ENCODE assay signal across 8 cellular contexts in the genomic region with DNA sequence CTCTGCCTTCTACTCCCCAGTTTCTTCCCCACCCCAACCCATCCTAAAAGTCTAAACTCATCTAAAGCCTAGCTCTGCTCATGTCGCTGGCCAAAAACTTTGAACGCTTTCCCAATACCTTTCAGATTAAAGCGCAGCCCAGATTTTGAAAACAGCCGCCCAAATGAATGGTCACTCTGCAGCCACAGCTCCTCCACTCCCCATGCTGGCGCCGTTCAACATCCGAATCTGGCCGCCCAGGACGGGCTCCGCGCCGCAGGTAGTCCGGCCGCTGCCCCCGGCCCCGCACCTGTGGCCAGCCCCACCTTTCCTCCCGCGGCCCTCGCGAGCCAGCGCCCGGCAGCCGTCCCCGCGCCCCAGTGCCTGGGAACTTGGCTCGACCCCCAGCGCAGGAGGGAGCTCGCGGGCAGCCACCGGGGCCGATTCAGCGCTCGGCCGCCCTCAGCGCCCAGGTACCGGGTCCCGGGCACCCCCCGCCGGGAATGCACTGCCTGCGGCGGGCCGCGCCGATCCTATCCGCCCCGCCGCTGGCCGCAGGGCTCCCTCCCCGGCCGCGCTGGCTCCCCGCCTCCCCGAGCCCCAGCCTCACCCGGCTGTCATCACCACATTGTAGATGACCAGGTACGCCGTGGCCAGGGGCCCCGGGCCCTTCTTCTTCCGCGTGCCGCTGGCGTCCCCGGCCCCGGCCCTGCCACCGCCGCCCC. TPM values are rescaled to one million over a fixed set of nuclear protein-coding genes. Genes with fewer than 3 reads are reported as not detected.
A peak's percentile ranks its signal among the peaks of the same experiment; 100 is the strongest.
DNase-seq lines count a peak whose midpoint lies in the region; ATAC-seq, FAIRE-seq and TF ChIP-seq lines count a peak whose summit lies in the region.

No MANE protein-coding gene starts in this region.

- H3K9me3 ChIP-seq in K562 (replicated peaks; ENCODE audit: control insufficient read depth, insufficient read depth, low read depth, low read length): peaks cover 6% of the 10 kb centered on the region; the same call in 1 of the 2 replicates
- peaks cover 8% of the 10 kb centered on the region; the same call in 1 of the 2 replicates for H3K9me3 ChIP-seq in iPS-20b (ENCODE audit: insufficient read depth, low read depth, low read length)
- H3K9me3 ChIP-seq in spleen: peaks cover 0 to 5% (median 2%) of the 10 kb centered on the region in 8 donors

- DNase-seq in GM03348 (ENCODE audit: low spot score) (peak; percentile 67), NCI-H1930 (lab: John Stamatoyannopoulos, UW) (peak; percentile 39 to 44), K562 (ENCODE audit: extremely low read depth in 1 of 4, low spot score in 3 of 4) (peak in 3 of 4 experiments; percentile 53 to 67 (median 62)), spleen (no peak), SIG-M5 treated with dmso at 0.1 percent for 504 hours (lab: John Stamatoyannopoulos, UW; ENCODE audit: unreplicated experiment) (no peak)

- no peak for TF ChIP-seq EP300 in K562 (IDR thresholded peaks at IDR 0.05; ENCODE audit: low read length)

- H3K9ac ChIP-seq in K562 (ENCODE audit: insufficient read depth in 1 of 2, low read depth in 2 of 2, low read length in 2 of 2): peak overlapping the region; percentile 51 to 90
- H3K9ac ChIP-seq in iPS-20b (ENCODE audit: low read depth, low read length): peak overlapping the region; percentile 73; the same call in 1 of the 2 replicates

- BruUV-seq in K562 (replicated peaks; lab: Mats Ljungman, UMichigan): no TSS peak

- no peaks in the 10 kb centered on the region for H3K9me1 ChIP-seq in K562 (ENCODE audit: control insufficient read depth, insufficient read depth, low read length)

- peak overlapping the region; percentile 82 for H2AFZ ChIP-seq in K562 (ENCODE audit: low read depth, low read length)

- in situ Hi-C loops in K562 (cut with MboI): no loop called here

- H3K79me2 ChIP-seq in K562 (ENCODE audit: control insufficient read depth, insufficient read depth, low read length): peaks cover 19% of the 10 kb centered on the region

- peak overlapping the region; percentile 89 for H3K4me2 ChIP-seq in K562 (ENCODE audit: insufficient read depth, low read length)

- peak overlapping the region; percentile 85 for H3K4me3 ChIP-seq in K562
- peak overlapping the region; percentile 89 for H3K4me3 ChIP-seq in iPS-20b (ENCODE audit: low read length)
- H3K4me3 ChIP-seq in spleen: peak overlapping the region; percentile 47 to 98 (median 90)

- H4K20me1 ChIP-seq in K562 (replicated peaks; ENCODE audit: control insufficient read depth, insufficient read depth, low read length): no peaks in the 10 kb centered on the region

- 0% methylated on average over 15 of the region's 65 CpGs for WGBS in K562 (ENCODE audit: insufficient coverage, low coverage, missing lambda C conversion rate)
- WGBS in spleen, 5 donors: 0 to 1% (median 1%) methylated on average over 9 to 65 of the region's 65 CpGs

- POLR2A ChIA-PET in K562 (lab: Yijun Ruan, JAX): interaction anchor here (1.1 to 1.2 kb wide), 2 partner anchors 15 to 66 kb away, joined by 3 to 4 read pairs; no protein-coding TSS in a partner anchor

- H3K27me3 ChIP-seq in K562 (ENCODE audit: control insufficient read depth in 2 of 2, insufficient read depth in 2 of 2, low read length in 2 of 2) (no peaks in the 10 kb centered on the region), iPS-20b (ENCODE audit: insufficient read depth, low read length) (peaks cover 4% of the 10 kb centered on the region; the same call in 1 of the 2 replicates), spleen (replicated peaks in 1 of 7) (no peaks in the 10 kb centered on the region)

- TF ChIP-seq CTCF in 22Rv1 (IDR thresholded peaks at IDR 0.05) (peak; percentile 48), K562 (IDR thresholded peaks at IDR 0.05 in 2 of 3, conservative IDR thresholded peaks at IDR 0.05 in 1 of 3; ENCODE audit: insufficient read depth in 2 of 3, low read depth in 1 of 3, low read length in 3 of 3) (no peak; a peak in 1 of 6 replicates), spleen (IDR thresholded peaks at IDR 0.05 in 8 of 11, conservative IDR thresholded peaks at IDR 0.05 in 3 of 11) (peak in 1 of 11 experiments; percentile 25)

- H3K36me3 ChIP-seq in K562 (ENCODE audit: control insufficient read depth, insufficient read depth, low read length) (peaks cover 10% of the 10 kb centered on the region; the same call in 1 of the 3 replicates), iPS-20b (ENCODE audit: insufficient read depth, low read depth, low read length) (peaks cover 25% of the 10 kb centered on the region), spleen (peaks cover 0 to 27% (median 8%) of the 10 kb centered on the region in 6 donors)

- FAIRE-seq in K562 (lab: Jason Lieb, UNC): peak; percentile 6

- H3K4me1 ChIP-seq in K562 (replicated peaks in 1 of 2; ENCODE audit: control insufficient read depth in 2 of 2, insufficient read depth in 2 of 2, low read length in 2 of 2): peaks cover 4% of the 10 kb centered on the region in 2 experiments; a peak in 1 of 5 replicates
- H3K4me1 ChIP-seq in iPS-20b (ENCODE audit: insufficient read depth, low read length): no peaks in the 10 kb centered on the region; the same call in 1 of the 2 replicates
- H3K4me1 ChIP-seq in spleen: peaks cover 0 to 44% (median 31%) of the 10 kb centered on the region in 6 donors

- ATAC-seq in HG02571 (IDR thresholded peaks at IDR 0.05; ENCODE audit: unreplicated experiment) (peak; percentile 29), K562 (peak; percentile 71)

- intact Hi-C loops in K562 (cut with micrococcal nuclease) (loop anchor here (2.0 kb wide), 1 partner anchor 34 kb away; no protein-coding TSS in a partner anchor), spleen (cut with DNase I; ENCODE audit: low total_unique reads) (no loop called here)

- no peak; the same call in 1 of the 2 replicates for TF ChIP-seq POLR2A in K562 (conservative IDR thresholded peaks at IDR 0.05)
- TF ChIP-seq POLR2A in spleen (IDR thresholded peaks at IDR 0.05): no peak

- CTCF ChIA-PET in K562 (lab: Yijun Ruan, JAX; ENCODE audit: low intra/inter-chr PET ratio): no interaction called here

- H3K27ac ChIP-seq in 22Rv1: peak overlapping the region; percentile 97
- peak overlapping the region; percentile 48; the same call in 1 of the 3 replicates for H3K27ac ChIP-seq in K562 (ENCODE audit: extremely low read depth, low read depth, low read length)
- no peak overlapping the region for H3K27ac ChIP-seq in iPS-20b (ENCODE audit: low read length)
- H3K27ac ChIP-seq in spleen: peak overlapping the region; percentile 91 to 95 (median 93)

- TF ChIP-seq RAD21 in K562 (CRISPR knock-in tag; conservative IDR thresholded peaks at IDR 0.05 in 1 of 2, IDR thresholded peaks at IDR 0.05 in 1 of 2): peak in 1 of 2 experiments; percentile 16; a peak in 1 of 4 replicates

TF ChIP-seq in K562, 482 proteins besides CTCF, POLR2A, EP300 and RAD21 (continues in another document):
- no peak for TF ChIP-seq TCF3 (CRISPR knock-in tag; IDR thresholded peaks at IDR 0.05)
- TF ChIP-seq NBN (IDR thresholded peaks at IDR 0.05; ENCODE audit: low read depth): no peak
- TF ChIP-seq ARNT (IDR thresholded peaks at IDR 0.05): no peak
- 0 out of 2 replicates have a peak, but pooled peaks have one; percentile 39 for TF ChIP-seq GATAD2B (IDR thresholded peaks at IDR 0.05; ENCODE audit: borderline replicate concordance)
- no peak for TF ChIP-seq ZNF408 (CRISPR knock-in tag; IDR thresholded peaks at IDR 0.05; ENCODE audit: low read depth)
- TF ChIP-seq HNRNPUL1 (IDR thresholded peaks at IDR 0.05; ENCODE audit: low read length): no peak
- TF ChIP-seq, protein P1, sequence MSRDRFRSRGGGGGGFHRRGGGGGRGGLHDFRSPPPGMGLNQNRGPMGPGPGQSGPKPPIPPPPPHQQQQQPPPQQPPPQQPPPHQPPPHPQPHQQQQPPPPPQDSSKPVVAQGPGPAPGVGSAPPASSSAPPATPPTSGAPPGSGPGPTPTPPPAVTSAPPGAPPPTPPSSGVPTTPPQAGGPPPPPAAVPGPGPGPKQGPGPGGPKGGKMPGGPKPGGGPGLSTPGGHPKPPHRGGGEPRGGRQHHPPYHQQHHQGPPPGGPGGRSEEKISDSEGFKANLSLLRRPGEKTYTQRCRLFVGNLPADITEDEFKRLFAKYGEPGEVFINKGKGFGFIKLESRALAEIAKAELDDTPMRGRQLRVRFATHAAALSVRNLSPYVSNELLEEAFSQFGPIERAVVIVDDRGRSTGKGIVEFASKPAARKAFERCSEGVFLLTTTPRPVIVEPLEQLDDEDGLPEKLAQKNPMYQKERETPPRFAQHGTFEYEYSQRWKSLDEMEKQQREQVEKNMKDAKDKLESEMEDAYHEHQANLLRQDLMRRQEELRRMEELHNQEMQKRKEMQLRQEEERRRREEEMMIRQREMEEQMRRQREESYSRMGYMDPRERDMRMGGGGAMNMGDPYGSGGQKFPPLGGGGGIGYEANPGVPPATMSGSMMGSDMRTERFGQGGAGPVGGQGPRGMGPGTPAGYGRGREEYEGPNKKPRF (IDR thresholded peaks at IDR 0.05; ENCODE audit: low read depth, low read length): no peak
- no peak for TF ChIP-seq PCBP1 (IDR thresholded peaks at IDR 0.05; ENCODE audit: low read depth, low read length, poor library complexity, severe bottlenecking)
- TF ChIP-seq RBBP5 (IDR thresholded peaks at IDR 0.05; ENCODE audit: borderline replicate concordance, insufficient read depth, low read length, poor library complexity, severe bottlenecking): peak; percentile 50
- peak; percentile 32 for TF ChIP-seq U2AF1 (optimal IDR thresholded peaks at IDR 0.05; ENCODE audit: low read depth, low read length)

RNA-seq across cellular contexts. Expression of gene HACD2, which starts 0.4 kb away (rescaled TPM):
- 9.5 and 17.7 TPM in 2 replicates for total RNA-seq in K562 (2011; cell fraction: chromatin; rRNA removed; ENCODE audit: low replicate concordance)
- total RNA-seq in K562 (2011; cell fraction: nucleolus; rRNA removed): 5.0 and 6.0 TPM in 2 replicates
- 9.4 and 14.8 TPM in 2 replicates for total RNA-seq in K562 (2011; cell fraction: nucleoplasm; rRNA removed)
- total RNA-seq in K562 (2014; rRNA removed) (1.3 and 2.8 TPM in 2 replicates), K562 (2014; rRNA removed; fragmentation: Illumina TruSeq; extraction: Trizol) (4.0 and 4.6 TPM in 2 replicates), K562 (2015; rRNA removed; fragmentation: Illumina TruSeq; extraction: Trizol) (3.0 and 4.2 TPM in 2 replicates), K562 (2021) (3.7 and 4.9 TPM in 2 replicates), spleen (10 to 100 TPM; 16.6 to 26.6 (median 21.4) TPM)
- polyA plus RNA-seq in K562 (2011; rRNA removed) (10.5 TPM in 2 replicates), K562 (2014; fragmentation: Illumina TruSeq; extraction: Trizol) (4.7 TPM in 2 replicates), K562 (2014; fragmentation: Nextera tagmentation; extraction: Ambion mirVana) (1 to 10 TPM; 1.3 to 1.6 TPM), K562 (2014; rRNA removed) (3.8 and 5.5 TPM in 2 replicates), spleen (10 to 100 TPM in 1 of 3 donors, 1 to 10 TPM in 2; 6.0 to 10.4 (median 9.6) TPM)
- 2.3 and 4.5 TPM in 2 replicates for polyA plus RNA-seq in K562 (2011; cell fraction: cytosol; rRNA removed)
- polyA plus RNA-seq in K562 (2011; cell fraction: nucleus; rRNA removed): 8.9 and 13.4 TPM in 2 replicates
- polyA plus RNA-seq in K562 (2012): 2.6 and 3.2 TPM in 2 replicates
- 10.6 and 11.2 TPM in 2 replicates for polyA minus RNA-seq in K562 (2011; rRNA and poly(A)+ RNA removed)
- 3.8 and 5.9 TPM in 2 replicates for polyA minus RNA-seq in K562 (2011; cell fraction: cytosol; rRNA and poly(A)+ RNA removed)
- polyA minus RNA-seq in K562 (2011; cell fraction: nucleus; rRNA and poly(A)+ RNA removed): 3.9 and 7.2 TPM in 2 replicates

Comparison
In these comparisons a context has a peak if more than half of its experiments do, and no peak if none do; other contexts are left out.
1. DNase-seq: peak in GM03348 (single experiment), NCI-H1930 (2 of 2) and K562 (3 of 4); none in spleen (single experiment) and SIG-M5 treated with dmso at 0.1 percent for 504 hours (single experiment).
2. Peak in every context shown above with its lines, with median percentiles within 50 percentile points of each other: H3K4me3 ChIP-seq.